In genomic region chr9:99181621-99182020, GRCh38 we compare ENCODE assay signal across 8 cellular contexts. TPM values are rescaled to one million over a fixed set of nuclear protein-coding genes. Genes with fewer than 3 reads are reported as not detected.
DNase-seq lines count a peak whose midpoint lies in the region; ATAC-seq, FAIRE-seq and TF ChIP-seq lines count a peak whose summit lies in the region.

No MANE protein-coding gene starts in this region.

- H3K4me1 ChIP-seq in HepG2 (ENCODE audit: insufficient read depth, low read length) (peaks cover 24% of the 10 kb centered on the region), vagina (peaks cover 11% of the 10 kb centered on the region)

- BruUV-seq in HepG2 (replicated peaks; lab: Mats Ljungman, UMichigan), result no TSS peak

- H3K27ac ChIP-seq in HepG2 (ENCODE audit: extremely low read length, insufficient read depth, low read length) (no peak overlapping the region), vagina (no peak overlapping the region)

- H3K4me2 ChIP-seq in HepG2 (ENCODE audit: low read depth, low read length), result no peak overlapping the region

- no peaks in the 10 kb centered on the region for H3K9me3 ChIP-seq in HepG2 (ENCODE audit: low read length)
- no peaks in the 10 kb centered on the region for H3K9me3 ChIP-seq in vagina

- peaks cover 0 to 23% of the 10 kb centered on the region in 2 experiments; a peak in 2 of 5 replicates for H3K27me3 ChIP-seq in HepG2 (ENCODE audit: control insufficient read depth in 1 of 2, insufficient read depth in 2 of 2, low read length in 2 of 2)
- no peaks in the 10 kb centered on the region for H3K27me3 ChIP-seq in vagina

- no peaks in the 10 kb centered on the region for H3K79me2 ChIP-seq in HepG2 (ENCODE audit: insufficient read depth, low read length)

- no peak overlapping the region for H3K4me3 ChIP-seq in choroid plexus epithelial cell (ENCODE audit: low read depth, low read length)
- H3K4me3 ChIP-seq in HepG2 (replicated peaks in 1 of 3; ENCODE audit: insufficient read depth in 1 of 3, low read depth in 2 of 3, low read length in 3 of 3), result no peak overlapping the region
- no peak overlapping the region for H3K4me3 ChIP-seq in vagina

- TF ChIP-seq EP300 in HepG2 (IDR thresholded peaks at IDR 0.05; ENCODE audit: low read depth in 2 of 2, low read length in 2 of 2) (no peak), HepG2 (CRISPR knock-in tag; IDR thresholded peaks at IDR 0.05; ENCODE audit: borderline replicate concordance) (no peak)

- ATAC-seq in GM19452 (IDR thresholded peaks at IDR 0.05; ENCODE audit: unreplicated experiment) (peak; percentile 45), HepG2 (no peak), HG03159 (IDR thresholded peaks at IDR 0.05; ENCODE audit: unreplicated experiment) (no peak)

- H3K9ac ChIP-seq in HepG2 (ENCODE audit: insufficient read depth, low read depth, low read length), result no peak overlapping the region

- POLR2A ChIA-PET in HepG2 (lab: Yijun Ruan, JAX), result no interaction called here

- TF ChIP-seq RAD21 in HepG2 (CRISPR knock-in tag; IDR thresholded peaks at IDR 0.05), result no peak

- no peak overlapping the region for H2AFZ ChIP-seq in HepG2 (ENCODE audit: low read length)

- H4K20me1 ChIP-seq in HepG2 (ENCODE audit: insufficient read depth, low read length), result no peaks in the 10 kb centered on the region

- no peak for FAIRE-seq in HepG2 (lab: Jason Lieb, UNC)

- TF ChIP-seq CTCF in choroid plexus epithelial cell (conservative IDR thresholded peaks at IDR 0.05; ENCODE audit: low read depth, low read length) (no peak), HepG2 (CRISPR knock-in tag; IDR thresholded peaks at IDR 0.05) (no peak), vagina (IDR thresholded peaks at IDR 0.05) (no peak)

- TF ChIP-seq POLR2A in HepG2 (IDR thresholded peaks at IDR 0.05; ENCODE audit: insufficient read depth in 1 of 2, low read depth in 2 of 2, low read length in 2 of 2), result no peak
- no peak for TF ChIP-seq POLR2A in vagina (IDR thresholded peaks at IDR 0.05)

- no peaks in the 10 kb centered on the region for H3K36me3 ChIP-seq in HepG2 (replicated peaks in 1 of 2; ENCODE audit: control insufficient read depth in 1 of 2, insufficient read depth in 2 of 2, low read length in 2 of 2)
- H3K36me3 ChIP-seq in vagina, result no peaks in the 10 kb centered on the region

- intact Hi-C loops in HepG2 (cut with micrococcal nuclease; ENCODE audit: unreplicated experiment) (loop anchor here (5.0 to 10.0 kb wide), 2 partner anchors 83 to 626 kb away; no protein-coding TSS in a partner anchor), vagina (cut with DNase I) (no loop called here)

- in situ Hi-C loops in KBM-7 (cut with MboI; ENCODE audit: low pct_unique_long_range_greater_than_20kb, low sequenced_read_pairs) (loop anchor here (25.0 kb wide), 1 partner anchor 831 kb away; no protein-coding TSS in a partner anchor), HepG2 (cut with HindIII; ENCODE audit: extremely low pct_ligation_motif_present, low pct_unique_long_range_greater_than_20kb) (loop anchor here (10.0 to 25.0 kb wide), 2 partner anchors 623 to 831 kb away; no protein-coding TSS in a partner anchor)

- WGBS in HepG2 (ENCODE audit: low lambda C conversion rate), result 56% methylated on average over 4 of the region's 4 CpGs

- peak; percentile 88 for DNase-seq in Daoy (ENCODE audit: low read depth)
- DNase-seq in KBM-7, result peak; percentile 49
- DNase-seq in choroid plexus epithelial cell (ENCODE audit: low read depth), result peak; percentile 85
- DNase-seq in islet precursor cell, result no peak
- no peak for DNase-seq in HepG2 (ENCODE audit: low spot score)
- DNase-seq in vagina (ENCODE audit: extremely low spot score in 2 of 2), result no peak

- CTCF ChIA-PET in HepG2 (lab: Yijun Ruan, JAX; ENCODE audit: low intra/inter-chr PET ratio, low total read pairs), result no interaction called here

TF ChIP-seq in HepG2, 621 proteins besides CTCF, POLR2A, EP300 and RAD21:
- no peak for TF ChIP-seq NFKBIZ (CRISPR knock-in tag; IDR thresholded peaks at IDR 0.05)
TF ChIP-seq in HepG2: peak in this region for 0.

RNA-seq across cellular contexts. Expression of gene ALG2, which starts 40.1 kb away (rescaled TPM):
- total RNA-seq in Daoy (2014; rRNA removed; shearing (Covaris generic)), result 44.3 and 51.4 TPM in 2 replicates
- 29.2 and 46.2 TPM in 2 replicates for total RNA-seq in HepG2 (2016; rRNA removed; fragmentation: Illumina TruSeq; extraction: Trizol)
- 6.4 and 6.9 TPM in 2 replicates for total RNA-seq in HepG2 (2016; cell fraction: cytosol; rRNA removed; fragmentation: Illumina TruSeq; extraction: Trizol; ENCODE audit: low read depth)
- total RNA-seq in HepG2 (2016; cell fraction: insoluble cytoplasmic fraction; rRNA removed; fragmentation: Illumina TruSeq; extraction: Trizol), result 28.0 and 48.2 TPM in 2 replicates
- total RNA-seq in HepG2 (2016; cell fraction: membrane; rRNA removed; fragmentation: Illumina TruSeq; extraction: Trizol), result 16.8 and 17.5 TPM in 2 replicates
- 41.5 and 45.3 TPM in 2 replicates for total RNA-seq in HepG2 (2016; cell fraction: nucleus; rRNA removed; fragmentation: Illumina TruSeq; extraction: Trizol)
- 49.0 and 53.0 TPM in 2 replicates for polyA plus RNA-seq in HepG2 (2011; rRNA removed)
- polyA plus RNA-seq in HepG2 (2011; cell fraction: cytosol; rRNA removed), result 35.5 and 46.0 TPM in 2 replicates
- polyA plus RNA-seq in HepG2 (2011; cell fraction: nucleus; rRNA removed), result 30.4 and 38.4 TPM in 2 replicates
- polyA plus RNA-seq in HepG2 (2012), result 38.0 and 38.4 TPM in 2 replicates
- polyA plus RNA-seq in HepG2 (2016; cell fraction: cytosol; fragmentation: Illumina TruSeq; extraction: Trizol; ENCODE audit: low read depth), result 5.3 TPM in 2 replicates
- polyA plus RNA-seq in HepG2 (2016; cell fraction: insoluble cytoplasmic fraction; fragmentation: Illumina TruSeq; extraction: Trizol; ENCODE audit: low read depth), result 35.8 and 36.9 TPM in 2 replicates
- 14.4 and 14.5 TPM in 2 replicates for polyA plus RNA-seq in HepG2 (2016; cell fraction: membrane; fragmentation: Illumina TruSeq; extraction: Trizol; ENCODE audit: low read depth)
- polyA plus RNA-seq in HepG2 (2016; cell fraction: nucleus; fragmentation: Illumina TruSeq; extraction: Trizol; ENCODE audit: insufficient read depth, low read depth), result 70.1 and 79.7 TPM in 2 replicates
- polyA minus RNA-seq in HepG2 (2011; rRNA and poly(A)+ RNA removed; ENCODE audit: low replicate concordance), result 29.6 and 56.1 TPM in 2 replicates
- 20.9 and 26.8 TPM in 2 replicates for polyA minus RNA-seq in HepG2 (2011; cell fraction: cytosol; rRNA and poly(A)+ RNA removed)
- 54.7 and 63.2 TPM in 2 replicates for polyA minus RNA-seq in HepG2 (2011; cell fraction: nucleus; rRNA and poly(A)+ RNA removed)
- total RNA-seq in vagina, result 30.0 TPM

RNA-seq across cellular contexts. Expression of gene SEC61B, which starts 40.5 kb away (rescaled TPM):
- total RNA-seq in Daoy (2014; rRNA removed; shearing (Covaris generic)), result 152 and 173 TPM in 2 replicates
- total RNA-seq in HepG2 (2016; rRNA removed; fragmentation: Illumina TruSeq; extraction: Trizol), result 368 and 479 TPM in 2 replicates
- 129 and 141 TPM in 2 replicates for total RNA-seq in HepG2 (2016; cell fraction: cytosol; rRNA removed; fragmentation: Illumina TruSeq; extraction: Trizol; ENCODE audit: low read depth)
- 367 and 512 TPM in 2 replicates for total RNA-seq in HepG2 (2016; cell fraction: insoluble cytoplasmic fraction; rRNA removed; fragmentation: Illumina TruSeq; extraction: Trizol)
- 169 and 170 TPM in 2 replicates for total RNA-seq in HepG2 (2016; cell fraction: membrane; rRNA removed; fragmentation: Illumina TruSeq; extraction: Trizol)
- total RNA-seq in HepG2 (2016; cell fraction: nucleus; rRNA removed; fragmentation: Illumina TruSeq; extraction: Trizol), result 168 and 172 TPM in 2 replicates
- polyA plus RNA-seq in HepG2 (2011; rRNA removed), result 181 and 191 TPM in 2 replicates
- polyA plus RNA-seq in HepG2 (2011; cell fraction: cytosol; rRNA removed), result 239 and 297 TPM in 2 replicates
- 67.2 TPM in 2 replicates for polyA plus RNA-seq in HepG2 (2011; cell fraction: nucleus; rRNA removed)
- polyA plus RNA-seq in HepG2 (2012), result 182 and 211 TPM in 2 replicates
- polyA plus RNA-seq in HepG2 (2016; cell fraction: cytosol; fragmentation: Illumina TruSeq; extraction: Trizol; ENCODE audit: low read depth), result 147 and 170 TPM in 2 replicates
- polyA plus RNA-seq in HepG2 (2016; cell fraction: insoluble cytoplasmic fraction; fragmentation: Illumina TruSeq; extraction: Trizol; ENCODE audit: low read depth), result 551 and 632 TPM in 2 replicates
- 177 and 191 TPM in 2 replicates for polyA plus RNA-seq in HepG2 (2016; cell fraction: membrane; fragmentation: Illumina TruSeq; extraction: Trizol; ENCODE audit: low read depth)
- polyA plus RNA-seq in HepG2 (2016; cell fraction: nucleus; fragmentation: Illumina TruSeq; extraction: Trizol; ENCODE audit: insufficient read depth, low read depth), result 294 and 304 TPM in 2 replicates
- 44.6 and 51.8 TPM in 2 replicates for polyA minus RNA-seq in HepG2 (2011; rRNA and poly(A)+ RNA removed; ENCODE audit: low replicate concordance)
- 25.1 and 28.1 TPM in 2 replicates for polyA minus RNA-seq in HepG2 (2011; cell fraction: cytosol; rRNA and poly(A)+ RNA removed)
- polyA minus RNA-seq in HepG2 (2011; cell fraction: nucleus; rRNA and poly(A)+ RNA removed), result 58.8 and 62.8 TPM in 2 replicates
- total RNA-seq in vagina, result 80.8 TPM

Comparison
In these comparisons a context has a peak if more than half of its experiments do, and no peak if none do; other contexts are left out.
1. DNase-seq: peak in Daoy (single experiment), KBM-7 (single experiment) and choroid plexus epithelial cell (single experiment); none in islet precursor cell (single experiment), HepG2 (single experiment) and vagina (0 of 2).